In genomic region chr9:107976767-107977166, GRCh38 we compare ENCODE assay signal across 15 cellular contexts.
DNase-seq lines count a peak whose midpoint lies in the region; ATAC-seq and TF ChIP-seq lines count a peak whose summit lies in the region.
"Had no signal": no experiment of that assay in that cellular context is flagged by ENCODE, and none has a peak within 500 bp of the region (broad histone marks: within the 10 kb centered on the region; RNA-seq: fewer than 3 reads in every experiment).

No MANE protein-coding gene starts in this region.

- H3K27me3 ChIP-seq in left lung (no peaks in the 10 kb centered on the region), suprapubic skin (no peaks in the 10 kb centered on the region)
- H3K27me3 ChIP-seq: BE2C, neutrophil had no signal

- TF ChIP-seq EP300 in suprapubic skin (IDR thresholded peaks at IDR 0.05): no peak

- no peak for TF ChIP-seq POLR2A in suprapubic skin (IDR thresholded peaks at IDR 0.05)

- intact Hi-C loops in left lung (cut with DNase I): no loop called here

- no peaks in the 10 kb centered on the region for H3K36me3 ChIP-seq in left lung
- no peaks in the 10 kb centered on the region for H3K36me3 ChIP-seq in suprapubic skin
- H3K36me3 ChIP-seq: BE2C, neutrophil had no signal

- H3K27ac ChIP-seq in left lung (no peak overlapping the region), suprapubic skin (peak overlapping the region; percentile 43)
- H3K27ac ChIP-seq: neutrophil had no signal

- ATAC-seq in left lung: peak; percentile 92

- no peaks in the 10 kb centered on the region for H3K9me3 ChIP-seq in left lung
- H3K9me3 ChIP-seq in suprapubic skin: no peaks in the 10 kb centered on the region
- H3K9me3 ChIP-seq: BE2C, neutrophil had no signal

- WGBS in suprapubic skin: 55% methylated on average over 1 of the region's 1 CpG

- H3K4me3 ChIP-seq in epithelial cell of esophagus (ENCODE audit: low read length) (no peak overlapping the region), left lung (no peak overlapping the region), suprapubic skin (no peak overlapping the region)

- peaks cover 0 to 16% of the 10 kb centered on the region in 2 donors for H3K4me1 ChIP-seq in left lung
- H3K4me1 ChIP-seq in suprapubic skin: peaks cover 30% of the 10 kb centered on the region
- H3K4me1 ChIP-seq: BE2C had no signal

- no peak for TF ChIP-seq CTCF in epithelial cell of esophagus (IDR thresholded peaks at IDR 0.05; ENCODE audit: insufficient read depth, low read depth, low read length, missing control alignments)
- TF ChIP-seq CTCF in left lung (IDR thresholded peaks at IDR 0.05): no peak
- TF ChIP-seq CTCF in suprapubic skin (IDR thresholded peaks at IDR 0.05): no peak

- DNase-seq in LHCN-M2 (ENCODE audit: low read depth): peak; percentile 54
- DNase-seq in epithelial cell of esophagus (ENCODE audit: low read depth): peak; percentile 24
- peak in 1 of 2 donors; percentile 67 for DNase-seq in left lung
- peak; percentile 85 to 86 for DNase-seq in suprapubic skin (ENCODE audit: low spot score in 2 of 2)
- no peak for DNase-seq in NCI-H2081 treated with DMSO at 0.1 percent for 48 hours (lab: John Stamatoyannopoulos, UW)
- no peak for DNase-seq in stimulated activated CD4-positive, alpha-beta T cell treated with anti-CD3 and anti-CD28 coated beads, Interleukin-2, amount 100 ng/mL, for 24 hours
- no peak for DNase-seq in NOMO-1 (lab: John Stamatoyannopoulos, UW; ENCODE audit: unreplicated experiment in 2 of 2)
- DNase-seq in SHP77 (lab: John Stamatoyannopoulos, UW): no peak
- DNase-seq: activated B cell treated with CpG ODN at 0.5 μM for 24 hours; activated naive CD4-positive, alpha-beta T cell treated with anti-CD3 and anti-CD28 coated beads for 36 hours; BE2C; central memory CD4-positive, alpha-beta T cell; hippocampal formation; trophoblast cell had no signal

Comparison
In these comparisons a context has a peak if more than half of its experiments do, and no peak if none do; other contexts are left out.
1. DNase-seq: peak in LHCN-M2 (single experiment), epithelial cell of esophagus (single experiment) and suprapubic skin (2 of 2); none in NCI-H2081 treated with DMSO at 0.1 percent for 48 hours (single experiment), stimulated activated CD4-positive, alpha-beta T cell treated with anti-CD3 and anti-CD28 coated beads, Interleukin-2, amount 100 ng/mL, for 24 hours (0 of 2), NOMO-1 (0 of 2) and SHP77 (0 of 2).